24 cellular contexts compared by ENCODE assay signal in the genomic region with DNA sequence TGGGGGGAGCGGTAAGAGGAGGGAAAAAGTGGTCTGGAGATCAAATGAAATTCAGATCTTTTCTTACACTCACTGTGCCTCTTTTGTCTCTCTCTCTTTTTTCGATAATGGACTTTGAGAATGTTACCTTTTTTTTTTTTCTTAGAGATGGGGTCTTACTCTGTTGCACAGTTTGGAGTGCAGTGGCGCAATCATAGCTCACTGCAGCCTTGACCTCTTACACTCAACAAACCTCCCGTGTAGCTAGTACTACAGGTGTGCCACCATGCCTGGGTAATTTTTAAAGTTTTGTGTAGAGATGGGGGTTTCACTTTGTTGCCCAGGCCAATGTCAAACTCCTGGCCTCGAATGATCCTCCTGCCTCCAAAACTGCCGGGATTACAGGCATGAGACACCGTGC.
"Had no signal": no experiment of that assay in that cellular context is flagged by ENCODE, and none has a peak within 500 bp of the region (broad histone marks: within the 10 kb centered on the region; RNA-seq: fewer than 3 reads in every experiment).

No MANE protein-coding gene starts in this region.

- ATAC-seq: left ventricle myocardium superior, lower lobe of right lung, natural killer cell, sciatic nerve had no signal

- H3K4me1 ChIP-seq: neural progenitor cell, right atrium auricular region, uterus had no signal

- H3K9me3 Mint-ChIP-seq: mesothelial cell of epicardium; naive B cell; natural killer cell; nephron progenitor cell; neural progenitor cell; stimulated activated naive CD8-positive, alpha-beta T cell treated with anti-CD3 and anti-CD28 coated beads, Interleukin-15, Interleukin-2, amounts not matched to agents 100 ng/mL and 50 ng/mL, for 24 hours; type B pancreatic cell had no signal

- H3K36me3 ChIP-seq: neural progenitor cell, ovary, uterus had no signal

- H3K27me3 Mint-ChIP-seq: naive B cell; progenitor cell of endocrine pancreas; stimulated activated naive CD8-positive, alpha-beta T cell treated with anti-CD3 and anti-CD28 coated beads, Interleukin-15, Interleukin-2, amounts not matched to agents 100 ng/mL and 50 ng/mL, for 24 hours; type B pancreatic cell had no signal

- H2AFZ ChIP-seq: hepatocyte, neural progenitor cell had no signal

- H3K4me2 ChIP-seq: hepatocyte, neural progenitor cell had no signal

- H3K4me1 Mint-ChIP-seq: nephron progenitor cell, neural progenitor cell had no signal

- H3K4me3 ChIP-seq: hepatocyte, lower lobe of right lung, neural progenitor cell, ovary, right atrium auricular region, skin epidermis, tibial nerve, uterus had no signal

- DNase-seq: islet precursor cell; left ventricle myocardium superior; lower lobe of right lung; mesendoderm; naive B cell; natural killer cell; nephron progenitor cell; ovary; stimulated activated CD4-positive, alpha-beta T cell treated with anti-CD3 and anti-CD28 coated beads, Interleukin-12 subunit alpha, Interleukin-12 subunit beta, amount 100 ng/mL, for 4 hours; stimulated activated CD4-positive, alpha-beta T cell treated with anti-CD3 and anti-CD28 coated beads, Interleukin-15, amount 100 ng/mL, for 24 hours; stimulated activated CD4-positive, alpha-beta T cell treated with anti-CD3 and anti-CD28 coated beads, Interleukin-2, amount 100 ng/mL, for 24 hours; stimulated activated CD4-positive, alpha-beta T cell treated with anti-CD3 and anti-CD28 coated beads, Interleukin-4, amount 100 ng/mL, for 1 hour; stimulated activated naive CD4-positive, alpha-beta T cell; uterus had no signal

- H3K9me3 ChIP-seq: lower lobe of right lung, ovary, right atrium auricular region, tibial nerve, uterus had no signal

- H3K27me3 ChIP-seq: hepatocyte, neural progenitor cell, ovary, right atrium auricular region, tibial nerve, uterus had no signal

- H3K4me3 Mint-ChIP-seq: mesothelial cell of epicardium; naive B cell; natural killer cell; nephron progenitor cell; neural progenitor cell; stimulated activated naive CD8-positive, alpha-beta T cell treated with anti-CD3 and anti-CD28 coated beads, Interleukin-15, Interleukin-2, amounts not matched to agents 100 ng/mL and 50 ng/mL, for 24 hours; type B pancreatic cell had no signal

- H3K27ac ChIP-seq: hepatocyte, lower lobe of right lung, neural progenitor cell, ovary, right atrium auricular region, tibial nerve, uterus had no signal

- H3K27ac Mint-ChIP-seq: mesothelial cell of epicardium; natural killer cell; nephron progenitor cell; neural progenitor cell; progenitor cell of endocrine pancreas; stimulated activated naive CD8-positive, alpha-beta T cell treated with anti-CD3 and anti-CD28 coated beads, Interleukin-15, Interleukin-2, amounts not matched to agents 100 ng/mL and 50 ng/mL, for 24 hours; type B pancreatic cell had no signal

- H3K9ac ChIP-seq: neural progenitor cell had no signal

- H3K36me3 Mint-ChIP-seq: mesothelial cell of epicardium, natural killer cell had no signal
